ENCODE assay signal across 17 cellular contexts in the genomic region with DNA sequence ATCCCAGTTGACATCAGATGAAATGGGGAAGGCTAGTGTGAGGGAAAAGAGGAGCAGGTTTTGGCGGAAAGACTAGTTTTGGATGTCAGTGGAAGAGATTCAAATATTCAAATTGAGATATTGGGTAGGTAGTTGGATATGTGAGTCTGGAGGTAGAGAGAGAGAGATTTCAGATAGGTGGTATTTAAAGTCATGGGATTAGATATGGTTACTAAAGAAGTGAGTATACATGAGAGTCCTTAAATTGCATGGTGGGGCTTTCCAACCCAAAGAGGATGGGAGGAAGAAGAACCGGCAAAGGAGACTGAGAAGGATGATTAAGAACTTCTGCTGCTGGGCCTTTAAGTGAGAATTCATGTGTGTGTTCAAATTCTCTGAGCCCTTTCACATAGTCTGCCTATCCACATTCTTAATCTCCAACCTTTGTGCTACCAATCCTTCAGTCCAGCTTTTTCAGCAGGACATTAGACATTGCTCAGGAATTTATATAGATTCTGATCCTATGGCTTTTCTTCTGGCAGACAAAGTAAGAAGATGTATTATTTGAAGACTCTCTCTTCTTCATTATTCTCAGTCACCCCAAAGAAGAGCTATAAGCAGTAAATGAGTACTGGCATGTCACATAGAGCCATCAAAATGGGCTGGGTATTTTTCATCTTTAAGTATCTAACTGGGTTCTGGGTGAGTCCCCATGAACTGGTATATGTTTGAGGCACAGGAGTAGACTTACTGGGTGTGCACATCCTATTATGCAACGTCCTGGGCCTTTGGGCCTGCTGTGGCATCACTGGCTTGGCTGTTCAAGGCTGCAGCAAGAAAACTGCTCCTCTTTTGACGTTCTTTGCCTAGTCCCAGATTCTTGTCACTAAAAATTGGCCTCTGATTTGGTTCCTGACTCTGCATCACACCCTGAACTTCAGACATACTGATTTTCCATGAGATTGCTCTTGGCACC. TPM values are rescaled to one million over a fixed set of nuclear protein-coding genes. Genes with fewer than 3 reads are reported as not detected.
A peak's percentile ranks its signal among the peaks of the same experiment; 100 is the strongest.
DNase-seq lines count a peak whose midpoint lies in the region; ATAC-seq lines count a peak whose summit lies in the region.
"Had no signal": no experiment of that assay in that cellular context is flagged by ENCODE, and none has a peak within 500 bp of the region (broad histone marks: within the 10 kb centered on the region; RNA-seq: fewer than 3 reads in every experiment).

No MANE protein-coding gene starts in this region.

- no peak overlapping the region for H3K4me3 Mint-ChIP-seq in activated CD4-positive, alpha-beta memory T cell treated with anti-CD3 and anti-CD28 coated beads, Interleukin-2, amount 10 ng/mL, durations not matched to agents 7 days and 5 days
- H3K4me3 Mint-ChIP-seq: activated CD8-positive, alpha-beta T cell treated with anti-CD3 and anti-CD28 coated beads, Interleukin-2, amount 10 ng/mL, durations not matched to agents 7 days and 5 days had no signal

- H3K4me1 Mint-ChIP-seq in activated CD4-positive, alpha-beta memory T cell treated with anti-CD3 and anti-CD28 coated beads, Interleukin-2, amount 10 ng/mL, durations not matched to agents 7 days and 5 days, result no peaks in the 10 kb centered on the region

- ATAC-seq in GM21529 (IDR thresholded peaks at IDR 0.05; ENCODE audit: unreplicated experiment) (peak; percentile 48), HG03280 (IDR thresholded peaks at IDR 0.05; ENCODE audit: unreplicated experiment) (no peak)
- ATAC-seq: activated CD8-positive, alpha-beta T cell treated with anti-CD3 and anti-CD28 coated beads, Interleukin-2, amount 10 ng/mL, durations not matched to agents 7 days and 5 days; esophagus mucosa had no signal

- POLR2A ChIA-PET in activated CD4-positive, alpha-beta memory T cell treated with anti-CD3 and anti-CD28 coated beads, Interleukin-2, amount 10 ng/mL, durations not matched to agents 7 days and 5 days (lab: Charles Lee), result interaction anchor here (0.9 kb wide), 1 partner anchor 25 kb away, joined by 3 read pairs; no protein-coding TSS in a partner anchor

- CTCF ChIA-PET in activated CD4-positive, alpha-beta memory T cell treated with anti-CD3 and anti-CD28 coated beads, Interleukin-2, amount 10 ng/mL, durations not matched to agents 7 days and 5 days (lab: Charles Lee), result interaction anchor here (0.6 to 8.8 kb wide), 7 partner anchors 11 to 136 kb away, joined by 3 to 198 read pairs (median 7); no protein-coding TSS in a partner anchor

- H3K27me3 Mint-ChIP-seq in activated CD4-positive, alpha-beta memory T cell treated with anti-CD3 and anti-CD28 coated beads, Interleukin-2, amount 10 ng/mL, durations not matched to agents 7 days and 5 days, result no peaks in the 10 kb centered on the region

- peak; percentile 53 for DNase-seq in ELR (ENCODE audit: low read depth)
- peak; percentile 36 for DNase-seq in HS-5 (ENCODE audit: low read depth)
- DNase-seq in fibroblast of gingiva (ENCODE audit: low read depth), result peak; percentile 8
- no peak for DNase-seq in activated CD4-positive, alpha-beta memory T cell treated with anti-CD3 and anti-CD28 coated beads, Interleukin-2, amount 10 ng/mL, durations not matched to agents 7 days and 5 days
- no peak for DNase-seq in NCI-H1694 treated with DMSO at 0.1 percent for 48 hours (lab: John Stamatoyannopoulos, UW)
- no peak for DNase-seq in NCI-H748 (lab: John Stamatoyannopoulos, UW; ENCODE audit: unreplicated experiment)
- DNase-seq: activated CD8-positive, alpha-beta T cell treated with anti-CD3 and anti-CD28 coated beads, Interleukin-2, amount 10 ng/mL, durations not matched to agents 7 days and 5 days; activated effector memory CD4-positive, alpha-beta T cell treated with anti-CD3 and anti-CD28 coated beads, Interleukin-2, amount 50 U/mL, for 16 hours; AML-193; cortex of kidney; NCI-H1105 treated with DMSO at 0.1 percent for 48 hours; occipital lobe; SJCRH30; stimulated activated naive CD4-positive, alpha-beta T cell had no signal

- no peaks in the 10 kb centered on the region for H3K36me3 Mint-ChIP-seq in activated CD4-positive, alpha-beta memory T cell treated with anti-CD3 and anti-CD28 coated beads, Interleukin-2, amount 10 ng/mL, durations not matched to agents 7 days and 5 days (ENCODE audit: low read depth)

- H3K27ac Mint-ChIP-seq in activated CD4-positive, alpha-beta memory T cell treated with anti-CD3 and anti-CD28 coated beads, Interleukin-2, amount 10 ng/mL, durations not matched to agents 7 days and 5 days, result no peak overlapping the region
- H3K27ac Mint-ChIP-seq: activated CD8-positive, alpha-beta T cell treated with anti-CD3 and anti-CD28 coated beads, Interleukin-2, amount 10 ng/mL, durations not matched to agents 7 days and 5 days had no signal

- no peaks in the 10 kb centered on the region for H3K9me3 Mint-ChIP-seq in activated CD4-positive, alpha-beta memory T cell treated with anti-CD3 and anti-CD28 coated beads, Interleukin-2, amount 10 ng/mL, durations not matched to agents 7 days and 5 days

RNA-seq across cellular contexts. Expression of a gene that starts 33.6 kb away (rescaled TPM):
- 1 to 10 TPM; 6.7 to 7.4 TPM for total RNA-seq in activated CD4-positive, alpha-beta memory T cell treated with anti-CD3 and anti-CD28 coated beads, Interleukin-2, amount 10 ng/mL, durations not matched to agents 7 days and 5 days

Comparison
In these comparisons a context has a peak if more than half of its experiments do, and no peak if none do; other contexts are left out.
1. DNase-seq: peak in ELR (single experiment), HS-5 (single experiment) and fibroblast of gingiva (single experiment); none in activated CD4-positive, alpha-beta memory T cell treated with anti-CD3 and anti-CD28 coated beads, Interleukin-2, amount 10 ng/mL, durations not matched to agents 7 days and 5 days (single experiment), NCI-H1694 treated with DMSO at 0.1 percent for 48 hours (single experiment) and NCI-H748 (single experiment).